8 cellular contexts compared by ENCODE assay signal in the genomic region with DNA sequence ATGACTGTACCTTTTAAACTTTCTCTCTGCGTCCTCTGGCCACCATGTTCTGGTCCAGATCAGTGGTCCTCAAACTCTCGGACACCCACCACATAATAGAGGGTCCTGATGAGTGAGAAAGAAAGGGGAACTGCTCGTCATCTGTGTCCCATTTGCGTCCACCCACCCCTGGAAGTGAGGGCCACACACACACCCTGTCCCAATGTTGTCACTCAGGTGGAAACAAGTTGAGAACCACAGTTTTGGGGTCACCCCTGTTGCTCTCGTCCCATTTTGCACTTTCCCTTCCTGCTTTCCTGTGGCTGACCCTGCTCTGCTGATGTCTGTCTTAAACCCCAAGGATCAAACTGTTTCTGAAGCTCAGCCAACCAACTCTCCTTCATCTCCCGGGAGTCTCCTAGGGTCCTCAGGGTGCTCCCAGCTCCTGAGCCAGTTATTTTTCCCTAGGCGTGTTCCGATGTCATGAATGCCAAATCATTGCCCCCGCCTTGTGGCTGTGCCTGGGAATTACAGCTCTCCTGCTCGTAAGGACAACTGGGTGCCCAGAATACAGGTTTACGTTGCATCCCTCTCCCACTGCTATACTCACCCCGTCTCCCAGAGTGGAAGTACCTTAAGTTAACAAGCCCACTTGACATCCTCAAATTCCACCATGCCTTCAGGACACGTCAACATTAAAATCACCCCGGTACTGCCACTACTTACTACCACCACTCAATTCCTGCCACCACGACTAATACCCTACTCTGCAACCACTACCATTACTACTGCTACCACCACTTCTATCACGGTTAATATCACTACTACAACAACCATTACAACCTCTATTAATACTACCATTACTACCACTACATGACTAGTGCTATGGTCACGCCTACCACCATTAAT. TPM values are rescaled to one million over a fixed set of nuclear protein-coding genes. Genes with fewer than 3 reads are reported as not detected.
A peak's percentile ranks its signal among the peaks of the same experiment; 100 is the strongest.
DNase-seq lines count a peak whose midpoint lies in the region; ATAC-seq and TF ChIP-seq lines count a peak whose summit lies in the region.

No MANE protein-coding gene starts in this region.

- H3K9me3 Mint-ChIP-seq in immature natural killer cell = no peaks in the 10 kb centered on the region

- H3K27ac Mint-ChIP-seq in immature natural killer cell = peak overlapping the region in 1 of 6 donors; percentile 30

- TF ChIP-seq CTCF in esophagus squamous epithelium (IDR thresholded peaks at IDR 0.05) (peak in 5 of 6 experiments; percentile 46 to 81 (median 59)), osteoblast (IDR thresholded peaks at IDR 0.05; ENCODE audit: extremely low read depth, low read depth, low read length) (peak; percentile 85)

- no peaks in the 10 kb centered on the region for H3K36me3 Mint-ChIP-seq in immature natural killer cell

- H3K27ac ChIP-seq in esophagus squamous epithelium (no peak overlapping the region), osteoblast (ENCODE audit: low read depth, low read length) (no peak overlapping the region)

- H3K4me3 Mint-ChIP-seq in immature natural killer cell = no peak overlapping the region

- no peak for TF ChIP-seq POLR2A in esophagus squamous epithelium (IDR thresholded peaks at IDR 0.05)

- H3K9me3 ChIP-seq in esophagus squamous epithelium = peaks cover 0 to 5% (median 0%) of the 10 kb centered on the region in 3 donors
- no peaks in the 10 kb centered on the region for H3K9me3 ChIP-seq in osteoblast (ENCODE audit: low read depth, low read length)

- H3K4me3 ChIP-seq in esophagus squamous epithelium (no peak overlapping the region), osteoblast (ENCODE audit: insufficient read depth, low read length) (no peak overlapping the region)

- H3K79me2 ChIP-seq in osteoblast (ENCODE audit: insufficient read depth, low read length) = no peaks in the 10 kb centered on the region

- H3K4me1 ChIP-seq in esophagus squamous epithelium (peaks cover 0 to 6% (median 0%) of the 10 kb centered on the region in 3 donors), osteoblast (ENCODE audit: insufficient read depth, low read length) (no peaks in the 10 kb centered on the region)

- WGBS in esophagus squamous epithelium, 2 donors = 53% methylated on average over 14 to 17 of the region's 17 CpGs

- H4K20me1 ChIP-seq in osteoblast (ENCODE audit: insufficient read depth, low read length) = no peaks in the 10 kb centered on the region

- no peaks in the 10 kb centered on the region for H3K36me3 ChIP-seq in esophagus squamous epithelium
- H3K36me3 ChIP-seq in osteoblast (ENCODE audit: insufficient read depth, low read length) = no peaks in the 10 kb centered on the region

- no peak for ATAC-seq in HG03095 (IDR thresholded peaks at IDR 0.05; ENCODE audit: unreplicated experiment)

- H3K4me1 Mint-ChIP-seq in immature natural killer cell = peaks cover 9 to 22% of the 10 kb centered on the region in 2 donors

- H2AFZ ChIP-seq in osteoblast (ENCODE audit: low read length) = no peak overlapping the region

- intact Hi-C loops in esophagus squamous epithelium (cut with DNase I) = loop anchor here (10.0 kb wide), 1 partner anchor 66 kb away; no protein-coding TSS in a partner anchor

- H3K4me2 ChIP-seq in osteoblast (ENCODE audit: insufficient read depth, low read length) = no peak overlapping the region

- H3K27me3 ChIP-seq in esophagus squamous epithelium (peaks cover 0 to 31% (median 0%) of the 10 kb centered on the region in 4 donors), osteoblast (ENCODE audit: insufficient read depth, low read length) (peaks cover under 1% of the 10 kb centered on the region)

- peak; percentile 7 to 52 for DNase-seq in NCI-H187 (lab: John Stamatoyannopoulos, UW)
- no peak for DNase-seq in NCI-H187 treated with DMSO at 0.1 percent for 48 hours (lab: John Stamatoyannopoulos, UW)
- peak; percentile 53 for DNase-seq in NCI-H1694 (lab: John Stamatoyannopoulos, UW)
- peak; percentile 59 for DNase-seq in UCSD-AML1 (lab: John Stamatoyannopoulos, UW; ENCODE audit: unreplicated experiment)
- no peak for DNase-seq in esophagus squamous epithelium (lab: John Stamatoyannopoulos, UW)
- DNase-seq in osteoblast (ENCODE audit: insufficient read length, low spot score, missing footprints) = no peak
- DNase-seq in immature natural killer cell = no peak

- peaks cover 0 to 11% (median 4%) of the 10 kb centered on the region in 3 donors for H3K27me3 Mint-ChIP-seq in immature natural killer cell (ENCODE audit: low read depth in 3 of 3)

RNA-seq across cellular contexts. Expression of a gene that starts 26.0 kb away (rescaled TPM):
- total RNA-seq in esophagus squamous epithelium = not detected
- total RNA-seq in osteoblast = not detected in 2 replicates
- polyA plus RNA-seq in immature natural killer cell = not detected

Comparison
In these comparisons a context has a peak if more than half of its experiments do, and no peak if none do; other contexts are left out.
1. DNase-seq: peak in NCI-H187 (2 of 2), NCI-H1694 (single experiment) and UCSD-AML1 (single experiment); none in NCI-H187 treated with DMSO at 0.1 percent for 48 hours (single experiment), esophagus squamous epithelium (single experiment), osteoblast (single experiment) and immature natural killer cell (0 of 3).